ENCODE assay signal across 21 cellular contexts in genomic region chr1:212646588-212646987, GRCh38.
"Had no signal": no experiment of that assay in that cellular context is flagged by ENCODE, and none has a peak within 500 bp of the region (broad histone marks: within the 10 kb centered on the region; RNA-seq: fewer than 3 reads in every experiment).

No MANE protein-coding gene starts in this region.

- H3K27me3 Mint-ChIP-seq: stimulated activated naive CD8-positive, alpha-beta T cell treated with anti-CD3 and anti-CD28 coated beads, Interleukin-15, amount 100 ng/mL, for 72 hours had no signal

- H3K9me3 Mint-ChIP-seq: naive B cell; nephron; stimulated activated naive B cell treated with anti-CD40 and anti-IgM and Interleukin-4, amounts not matched to agents 10 μg/mL and 1 μg/mL and 100 μg/mL, for 72 hours; stimulated activated naive CD8-positive, alpha-beta T cell treated with anti-CD3 and anti-CD28 coated beads, Interleukin-15, amount 100 ng/mL, for 72 hours had no signal

- H3K36me3 Mint-ChIP-seq: naive B cell; stimulated activated naive B cell treated with anti-CD40 and anti-IgM and Interleukin-4, amounts not matched to agents 10 μg/mL and 1 μg/mL and 100 μg/mL, for 72 hours had no signal

- H3K4me3 ChIP-seq: esophagus muscularis mucosa, gastrocnemius medialis, heart right ventricle, left lung, sigmoid colon, skin epidermis, thoracic aorta, upper lobe of left lung, vagina had no signal

- ATAC-seq: gastrocnemius medialis; left lung; stimulated activated naive B cell treated with anti-CD40 and anti-IgM and Interleukin-4, amounts not matched to agents 10 μg/mL and 1 μg/mL and 100 μg/mL, for 72 hours had no signal

- DNase-seq: effector memory CD4-positive, alpha-beta T cell; gastrocnemius medialis; heart right ventricle; hypothalamus; mesendoderm; naive B cell; sigmoid colon; stimulated activated CD4-positive, alpha-beta T cell treated with anti-CD3 and anti-CD28 coated beads, Interleukin-2, amount 100 ng/mL, for 24 hours; stimulated activated CD4-positive, alpha-beta T cell treated with anti-CD3 and anti-CD28 coated beads, Interleukin-4, amount 100 ng/mL, for 4 hours; stimulated activated naive B cell treated with anti-CD40 and anti-IgM and Interleukin-4, amounts not matched to agents 10 μg/mL and 1 μg/mL and 100 μg/mL, for 72 hours; stimulated activated naive CD8-positive, alpha-beta T cell treated with anti-CD3 and anti-CD28 coated beads, Interleukin-15, amount 100 ng/mL, for 72 hours had no signal

- H3K9me3 ChIP-seq: esophagus muscularis mucosa, gastrocnemius medialis, heart right ventricle, left lung, sigmoid colon, thoracic aorta, upper lobe of left lung, vagina had no signal

- H3K27ac ChIP-seq: epithelial cell of prostate, esophagus muscularis mucosa, gastrocnemius medialis, heart right ventricle, left lung, sigmoid colon, skin epidermis, thoracic aorta, upper lobe of left lung, vagina had no signal

- H3K27me3 ChIP-seq: esophagus muscularis mucosa, gastrocnemius medialis, heart right ventricle, left lung, sigmoid colon, upper lobe of left lung, vagina had no signal

- H3K4me1 Mint-ChIP-seq: naive B cell; stimulated activated naive B cell treated with anti-CD40 and anti-IgM and Interleukin-4, amounts not matched to agents 10 μg/mL and 1 μg/mL and 100 μg/mL, for 72 hours; stimulated activated naive CD8-positive, alpha-beta T cell treated with anti-CD3 and anti-CD28 coated beads, Interleukin-15, amount 100 ng/mL, for 72 hours had no signal

- H3K4me3 Mint-ChIP-seq: naive B cell; nephron; stimulated activated naive B cell treated with anti-CD40 and anti-IgM and Interleukin-4, amounts not matched to agents 10 μg/mL and 1 μg/mL and 100 μg/mL, for 72 hours; stimulated activated naive CD8-positive, alpha-beta T cell treated with anti-CD3 and anti-CD28 coated beads, Interleukin-15, amount 100 ng/mL, for 72 hours had no signal

- H3K27ac Mint-ChIP-seq: nephron; stimulated activated naive B cell treated with anti-CD40 and anti-IgM and Interleukin-4, amounts not matched to agents 10 μg/mL and 1 μg/mL and 100 μg/mL, for 72 hours had no signal

- H3K4me1 ChIP-seq: esophagus muscularis mucosa, gastrocnemius medialis, left lung, sigmoid colon, upper lobe of left lung, vagina had no signal

- H3K36me3 ChIP-seq: esophagus muscularis mucosa, gastrocnemius medialis, heart right ventricle, left lung, sigmoid colon, thoracic aorta, upper lobe of left lung, vagina had no signal

- FAIRE-seq: endometrium, islet of Langerhans had no signal
